8 cellular contexts compared by ENCODE assay signal in the genomic region with DNA sequence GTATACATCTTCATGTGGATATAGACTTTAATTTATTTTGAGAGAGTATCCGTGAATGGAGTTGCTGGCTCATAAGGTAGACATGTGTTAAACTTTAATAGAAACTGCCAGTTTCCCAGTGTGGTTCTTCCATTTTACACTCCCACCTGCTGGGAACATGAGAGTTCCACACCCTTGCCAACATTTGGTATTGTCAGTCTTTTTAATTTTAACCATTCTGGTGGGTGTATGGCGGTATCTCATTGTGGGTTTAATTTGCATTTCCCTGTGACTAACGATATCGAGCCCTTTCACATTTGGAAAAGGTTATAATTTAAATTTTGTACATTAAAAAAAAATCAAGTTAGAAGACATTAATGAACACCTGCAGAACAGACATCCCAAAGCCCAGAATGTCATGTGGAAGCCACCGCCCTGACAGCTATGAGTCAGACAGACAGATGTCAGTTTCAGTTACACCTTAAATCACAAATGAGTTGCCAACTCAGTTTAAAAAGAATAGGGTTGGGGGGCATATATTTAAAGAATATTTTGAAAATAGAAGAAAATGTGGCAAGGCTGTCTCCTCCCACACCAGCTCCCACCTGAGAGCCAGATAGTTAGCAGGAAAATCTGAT. TPM values are rescaled to one million over a fixed set of nuclear protein-coding genes. Genes with fewer than 3 reads are reported as not detected.
DNase-seq lines count a peak whose midpoint lies in the region; ATAC-seq, FAIRE-seq and TF ChIP-seq lines count a peak whose summit lies in the region.

No MANE protein-coding gene starts in this region.

- 79 to 80% methylated on average over 5 of the region's 5 CpGs for WGBS in tibial nerve, 2 donors
- 95% methylated on average over 5 of the region's 5 CpGs for WGBS in hepatocyte (ENCODE audit: low lambda C conversion rate, missing lambda C conversion rate)

- intact Hi-C loops in endothelial cell of umbilical vein (cut with micrococcal nuclease) (loop anchor here (1.0 kb wide), 3 partner anchors 23 to 36 kb away; a partner anchor contains a TSS), cardiac septum (cut with DNase I) (loop anchor here (1.0 to 2.0 kb wide), 2 partner anchors 23 to 36 kb away; a partner anchor contains a TSS)

- CTCF ChIA-PET in endothelial cell of umbilical vein (lab: Charles Lee): interaction anchor here (1.5 to 1.7 kb wide), 3 partner anchors 8 to 148 kb away, joined by 3 to 10 read pairs (median 6); no protein-coding TSS in a partner anchor

- BruUV-seq in endothelial cell of umbilical vein (replicated peaks; lab: Mats Ljungman, UMichigan): no TSS peak

- H3K36me3 ChIP-seq in endothelial cell of umbilical vein (ENCODE audit: control insufficient read depth in 2 of 2, extremely low read depth in 1 of 2, insufficient read depth in 2 of 2, low read length in 2 of 2) (no peaks in the 10 kb centered on the region), tibial nerve (no peaks in the 10 kb centered on the region), hepatocyte (replicated peaks; ENCODE audit: insufficient read depth, low read depth) (no peaks in the 10 kb centered on the region)

- TF ChIP-seq POLR2A in endothelial cell of umbilical vein (IDR thresholded peaks at IDR 0.05; ENCODE audit: low read depth, low read length): no peak
- no peak for TF ChIP-seq POLR2A in tibial nerve (IDR thresholded peaks at IDR 0.05)

- H3K9me2 ChIP-seq in hepatocyte (replicated peaks; ENCODE audit: insufficient read depth): no peaks in the 10 kb centered on the region

- peaks cover 4% of the 10 kb centered on the region for H3K79me2 ChIP-seq in endothelial cell of umbilical vein (ENCODE audit: control insufficient read depth, insufficient read depth, low read length)
- H3K79me2 ChIP-seq in hepatocyte: no peaks in the 10 kb centered on the region

- TF ChIP-seq CTCF in endothelial cell of umbilical vein (IDR thresholded peaks at IDR 0.05; ENCODE audit: extremely low read depth in 1 of 2, insufficient read depth in 1 of 2, low read depth in 1 of 2, low read length in 2 of 2): no peak
- TF ChIP-seq CTCF in tibial nerve (IDR thresholded peaks at IDR 0.05): no peak
- no peak for TF ChIP-seq CTCF in hepatocyte (IDR thresholded peaks at IDR 0.05; ENCODE audit: poor library complexity)

- H3K4me1 ChIP-seq in endothelial cell of umbilical vein (ENCODE audit: control insufficient read depth, extremely low read depth, insufficient read depth, low read length) (peaks cover 17% of the 10 kb centered on the region), tibial nerve (peaks cover 0 to 51% (median 20%) of the 10 kb centered on the region in 4 donors), hepatocyte (ENCODE audit: insufficient read depth) (peaks cover 8% of the 10 kb centered on the region)

- dilution Hi-C loops in endothelial cell of umbilical vein (cut with MboI; ENCODE audit: extremely low pct_ligation_motif_present, low sequenced_read_pairs): no loop called here

- H3K27me3 ChIP-seq in endothelial cell of umbilical vein (ENCODE audit: control insufficient read depth in 2 of 2, insufficient read depth in 2 of 2, low read length in 2 of 2) (no peaks in the 10 kb centered on the region), tibial nerve (no peaks in the 10 kb centered on the region), hepatocyte (no peaks in the 10 kb centered on the region)

- peak overlapping the region; percentile 59 for H2AFZ ChIP-seq in endothelial cell of umbilical vein (ENCODE audit: low read depth, low read length)
- no peak overlapping the region for H2AFZ ChIP-seq in hepatocyte

- H3K4me3 ChIP-seq in endothelial cell of umbilical vein (replicated peaks in 1 of 3; ENCODE audit: insufficient read depth in 1 of 3, low read depth in 1 of 3, low read length in 3 of 3): no peak overlapping the region
- no peak overlapping the region for H3K4me3 ChIP-seq in tibial nerve
- H3K4me3 ChIP-seq in hepatocyte: no peak overlapping the region

- DNase-seq in GM18507 (ENCODE audit: extremely low spot score, insufficient read length, low read depth): no peak
- peak; percentile 22 for DNase-seq in LoVo (ENCODE audit: low spot score)
- no peak for DNase-seq in endothelial cell of umbilical vein (ENCODE audit: low read depth, low spot score)
- no peak for DNase-seq in tibial nerve (ENCODE audit: low spot score in 2 of 2)
- no peak for DNase-seq in NCI-H524 (lab: John Stamatoyannopoulos, UW)
- DNase-seq in hepatocyte (ENCODE audit: low spot score): no peak
- no peak for DNase-seq in cardiac septum (ENCODE audit: low spot score)

- peak; percentile 70 for ATAC-seq in GM21723 (IDR thresholded peaks at IDR 0.05; ENCODE audit: unreplicated experiment)

- no peak overlapping the region for H3K9ac ChIP-seq in endothelial cell of umbilical vein (replicated peaks; ENCODE audit: extremely low read depth, insufficient read depth, low read length)

- FAIRE-seq in GM18507 (lab: Jason Lieb, UNC) (peak; percentile 76), endothelial cell of umbilical vein (lab: Jason Lieb, UNC) (no peak)

- no peaks in the 10 kb centered on the region for H3K9me3 ChIP-seq in endothelial cell of umbilical vein (replicated peaks; ENCODE audit: control insufficient read depth, insufficient read depth, low read length)
- H3K9me3 ChIP-seq in tibial nerve: no peaks in the 10 kb centered on the region
- no peaks in the 10 kb centered on the region for H3K9me3 ChIP-seq in hepatocyte (ENCODE audit: low read depth)

- H3K9me1 ChIP-seq in endothelial cell of umbilical vein (replicated peaks; ENCODE audit: control insufficient read depth, extremely low read depth, insufficient read depth, low read length): no peaks in the 10 kb centered on the region

- POLR2A ChIA-PET in endothelial cell of umbilical vein (lab: Charles Lee): no interaction called here

- H3K4me2 ChIP-seq in endothelial cell of umbilical vein (ENCODE audit: insufficient read depth, low read length) (peak overlapping the region; percentile 19), hepatocyte (no peak overlapping the region)

- no peak for TF ChIP-seq EP300 in tibial nerve (IDR thresholded peaks at IDR 0.05)

- no peaks in the 10 kb centered on the region for H4K20me1 ChIP-seq in endothelial cell of umbilical vein (replicated peaks; ENCODE audit: control insufficient read depth, extremely low read depth, insufficient read depth, low read length)
- no peaks in the 10 kb centered on the region for H4K20me1 ChIP-seq in hepatocyte (ENCODE audit: insufficient read depth, poor library complexity, severe bottlenecking)

- H3K27ac ChIP-seq in endothelial cell of umbilical vein (ENCODE audit: insufficient read depth, low read depth, low read length): no peak overlapping the region
- H3K27ac ChIP-seq in tibial nerve: peak overlapping the region; percentile 31 to 96 (median 84)
- H3K27ac ChIP-seq in hepatocyte: no peak overlapping the region

TF ChIP-seq in endothelial cell of umbilical vein, 7 proteins besides CTCF, POLR2A, EP300 and RAD21:
- TF ChIP-seq FOS (IDR thresholded peaks at IDR 0.05; ENCODE audit: borderline replicate concordance, insufficient read depth, low read length) (peak; percentile 14), JUN (IDR thresholded peaks at IDR 0.05; ENCODE audit: borderline replicate concordance, insufficient read depth, insufficient read length, low read depth) (no peak)

RNA-seq across cellular contexts. Expression of a gene that starts 36.9 kb away (rescaled TPM):
- 4.4 and 5.4 TPM in 2 replicates for total RNA-seq in endothelial cell of umbilical vein
- 2.0 and 2.4 TPM in 2 replicates for polyA plus RNA-seq in endothelial cell of umbilical vein
- polyA plus RNA-seq in endothelial cell of umbilical vein (2011; cell fraction: cytosol; rRNA removed): 1.8 and 2.0 TPM in 2 replicates
- polyA plus RNA-seq in endothelial cell of umbilical vein (2011; cell fraction: nucleus; rRNA removed): 5.4 and 6.0 TPM in 2 replicates
- 3.8 and 4.0 TPM in 2 replicates for polyA plus RNA-seq in endothelial cell of umbilical vein (2012)
- 7.7 and 8.4 TPM in 2 replicates for polyA minus RNA-seq in endothelial cell of umbilical vein
- 8.7 TPM for polyA minus RNA-seq in endothelial cell of umbilical vein (2011; cell fraction: cytosol; rRNA and poly(A)+ RNA removed)
- polyA minus RNA-seq in endothelial cell of umbilical vein (2011; cell fraction: nucleus; rRNA and poly(A)+ RNA removed): 6.5 and 8.6 TPM in 2 replicates
- 10 to 100 TPM; 21.3 to 34.9 (median 30.5) TPM for total RNA-seq in tibial nerve
- 2.0 and 2.3 TPM in 2 replicates for total RNA-seq in hepatocyte
- 1.5 and 2.1 TPM in 2 replicates for polyA plus RNA-seq in hepatocyte
- 15.2 TPM for total RNA-seq in cardiac septum

Comparison
In these comparisons a context has a peak if more than half of its experiments do, and no peak if none do; other contexts are left out.
1. H3K27ac ChIP-seq: peak in tibial nerve (4 of 4); none in endothelial cell of umbilical vein (single experiment) and hepatocyte (single experiment).